ENCODE assay signal across 11 cellular contexts in the genomic region with DNA sequence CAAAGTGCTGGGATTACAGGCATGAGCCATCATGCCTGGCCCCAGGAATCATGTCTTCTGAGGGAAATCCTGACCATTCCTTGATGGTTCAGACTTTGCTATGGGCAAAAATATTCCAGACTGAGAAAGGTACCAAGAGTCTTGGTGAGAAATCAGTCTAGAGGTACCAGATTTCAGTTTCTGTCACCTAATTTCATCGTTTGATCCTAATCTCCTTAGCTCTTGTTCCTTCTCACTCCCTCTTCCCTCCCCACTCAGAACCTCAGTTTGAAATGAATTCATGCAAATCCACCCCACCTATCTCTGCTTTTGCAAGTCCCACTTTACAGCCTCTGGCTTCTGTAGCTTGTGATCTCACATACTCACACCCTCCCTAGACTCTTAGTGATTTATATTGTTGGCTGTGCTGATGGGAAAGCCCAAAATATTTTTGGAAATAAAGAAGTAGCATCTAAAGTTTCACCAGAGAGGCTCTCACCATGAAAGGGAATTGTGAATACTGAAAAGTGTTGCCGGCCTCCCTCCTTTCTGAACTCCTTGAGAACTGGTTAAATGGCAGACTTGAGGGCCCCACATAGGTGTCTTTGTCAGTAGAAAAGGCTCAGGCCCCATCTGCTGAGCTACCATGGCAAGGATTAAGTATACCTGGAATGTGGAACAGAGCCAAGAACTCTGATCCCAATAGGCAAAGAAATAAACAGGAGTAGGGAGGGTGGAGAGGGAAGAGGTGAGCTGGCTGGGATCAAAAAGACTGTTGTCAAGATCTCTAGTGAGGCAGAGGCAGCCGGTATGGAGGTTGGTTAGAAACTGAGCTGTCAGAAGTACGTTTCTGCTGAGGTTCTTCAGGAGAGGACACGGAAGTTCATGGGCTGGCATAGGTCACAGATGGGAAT.
A peak's percentile ranks its signal among the peaks of the same experiment; 100 is the strongest.
DNase-seq lines count a peak whose midpoint lies in the region; ATAC-seq, FAIRE-seq and TF ChIP-seq lines count a peak whose summit lies in the region.
"Had no signal": no experiment of that assay in that cellular context is flagged by ENCODE, and none has a peak within 500 bp of the region (broad histone marks: within the 10 kb centered on the region; RNA-seq: fewer than 3 reads in every experiment).

No MANE protein-coding gene starts in this region.

- H3K4me3 ChIP-seq in HepG2 (replicated peaks in 1 of 3; ENCODE audit: insufficient read depth in 1 of 3, low read depth in 2 of 3, low read length in 3 of 3) (no peak overlapping the region), right lobe of liver (no peak overlapping the region), PC-3 (ENCODE audit: low read length) (no peak overlapping the region), vagina (no peak overlapping the region)

- no peak overlapping the region for H2AFZ ChIP-seq in HepG2 (ENCODE audit: low read length)
- H2AFZ ChIP-seq in PC-3 (ENCODE audit: low read length), result no peak overlapping the region

- H3K9ac ChIP-seq in HepG2 (ENCODE audit: insufficient read depth, low read depth, low read length), result no peak overlapping the region
- H3K9ac ChIP-seq in PC-3 (ENCODE audit: low read length), result no peak overlapping the region

- TF ChIP-seq EP300 in HepG2 (IDR thresholded peaks at IDR 0.05; ENCODE audit: low read depth in 2 of 2, low read length in 2 of 2) (0 out of 4 replicates have a peak, but pooled peaks of 1 of the 2 experiments have one; percentile 14), HepG2 (CRISPR knock-in tag; IDR thresholded peaks at IDR 0.05; ENCODE audit: borderline replicate concordance) (no peak)

- H3K9me2 ChIP-seq in PC-3 (replicated peaks; ENCODE audit: low read length), result no peaks in the 10 kb centered on the region

- TF ChIP-seq CTCF in HepG2 (CRISPR knock-in tag; IDR thresholded peaks at IDR 0.05) (no peak), right lobe of liver (IDR thresholded peaks at IDR 0.05) (no peak), PC-3 (conservative IDR thresholded peaks at IDR 0.05; ENCODE audit: low read depth, low read length) (no peak), vagina (IDR thresholded peaks at IDR 0.05) (no peak)

- H3K27me3 ChIP-seq in HepG2 (ENCODE audit: control insufficient read depth in 1 of 2, insufficient read depth in 2 of 2, low read length in 2 of 2) (no peaks in the 10 kb centered on the region), right lobe of liver (no peaks in the 10 kb centered on the region), PC-3 (ENCODE audit: low read length) (no peaks in the 10 kb centered on the region), vagina (no peaks in the 10 kb centered on the region)

- peak; percentile 26 for FAIRE-seq in HepG2 (lab: Jason Lieb, UNC)

- POLR2A ChIA-PET in HepG2 (lab: Yijun Ruan, JAX), result interaction anchor here (1.6 kb wide), 1 partner anchor 15 kb away, joined by 5 read pairs; no protein-coding TSS in a partner anchor
- POLR2A ChIA-PET in PC-3 (lab: Charles Lee; ENCODE audit: unreplicated experiment), result no interaction called here

- H4K20me1 ChIP-seq in HepG2 (ENCODE audit: insufficient read depth, low read length) (no peaks in the 10 kb centered on the region), PC-3 (ENCODE audit: low read length) (no peaks in the 10 kb centered on the region)

- H3K27ac ChIP-seq in HepG2 (ENCODE audit: extremely low read length, insufficient read depth, low read length) (peak overlapping the region; percentile 48), right lobe of liver (no peak overlapping the region), PC-3 (ENCODE audit: low read length) (no peak overlapping the region), vagina (peak overlapping the region; percentile 70)

- in situ Hi-C loops in HepG2 (cut with HindIII; ENCODE audit: extremely low pct_ligation_motif_present, low pct_unique_long_range_greater_than_20kb), result no loop called here

- intact Hi-C loops in HepG2 (cut with micrococcal nuclease; ENCODE audit: unreplicated experiment), result no loop called here
- intact Hi-C loops in right lobe of liver (cut with DNase I), result no loop called here
- intact Hi-C loops in PC-3 (cut with micrococcal nuclease), result no loop called here
- intact Hi-C loops in left colon (cut with DNase I, micrococcal nuclease), result no loop called here
- intact Hi-C loops in vagina (cut with DNase I), result no loop called here

- WGBS in HepG2 (ENCODE audit: low lambda C conversion rate), result 61% methylated on average over 5 of the region's 5 CpGs
- WGBS in right lobe of liver (ENCODE audit: insufficient coverage, low coverage, low lambda C conversion rate, missing lambda C conversion rate), result 67% methylated on average over 5 of the region's 5 CpGs

- H3K9me3 ChIP-seq in HepG2 (ENCODE audit: low read length), result no peaks in the 10 kb centered on the region
- no peaks in the 10 kb centered on the region for H3K9me3 ChIP-seq in right lobe of liver
- H3K9me3 ChIP-seq in PC-3 (ENCODE audit: low read length), result no peaks in the 10 kb centered on the region
- no peaks in the 10 kb centered on the region for H3K9me3 ChIP-seq in vagina

- peak overlapping the region; percentile 42; the same call in 1 of the 2 replicates for H3K4me2 ChIP-seq in HepG2 (ENCODE audit: low read depth, low read length)
- H3K4me2 ChIP-seq in PC-3 (ENCODE audit: low read length), result no peak overlapping the region

- CTCF ChIA-PET in HepG2 (lab: Yijun Ruan, JAX; ENCODE audit: low intra/inter-chr PET ratio, low total read pairs), result no interaction called here
- CTCF ChIA-PET in PC-3 (lab: Charles Lee), result no interaction called here

- no peaks in the 10 kb centered on the region for H3F3A ChIP-seq in PC-3 (ENCODE audit: low read length, unreplicated experiment)

- H3K79me2 ChIP-seq in HepG2 (ENCODE audit: insufficient read depth, low read length), result no peaks in the 10 kb centered on the region
- no peaks in the 10 kb centered on the region for H3K79me2 ChIP-seq in PC-3 (ENCODE audit: low read length)

- TF ChIP-seq POLR2A in HepG2 (IDR thresholded peaks at IDR 0.05; ENCODE audit: insufficient read depth in 1 of 2, low read depth in 2 of 2, low read length in 2 of 2) (no peak), right lobe of liver (IDR thresholded peaks at IDR 0.05) (no peak), vagina (IDR thresholded peaks at IDR 0.05) (no peak)

- TF ChIP-seq RAD21 in HepG2 (CRISPR knock-in tag; IDR thresholded peaks at IDR 0.05), result no peak

- peaks cover 64% of the 10 kb centered on the region for H3K4me1 ChIP-seq in HepG2 (ENCODE audit: insufficient read depth, low read length)
- H3K4me1 ChIP-seq in right lobe of liver, result no peaks in the 10 kb centered on the region
- H3K4me1 ChIP-seq in PC-3 (ENCODE audit: insufficient read depth, low read length), result no peaks in the 10 kb centered on the region
- H3K4me1 ChIP-seq in vagina, result peaks cover 30% of the 10 kb centered on the region

- BruUV-seq in HepG2 (replicated peaks; lab: Mats Ljungman, UMichigan) (no TSS peak), PC-3 (replicated peaks; lab: Mats Ljungman, UMichigan) (no TSS peak)

- peak; percentile 82 for ATAC-seq in HepG2
- ATAC-seq in right lobe of liver, result no peak
- no peak for ATAC-seq in PC-3
- peak; percentile 79 for ATAC-seq in left colon

- H3K36me3 ChIP-seq in HepG2 (replicated peaks in 1 of 2; ENCODE audit: control insufficient read depth in 1 of 2, insufficient read depth in 2 of 2, low read length in 2 of 2), result peaks cover 1 to 4% of the 10 kb centered on the region in 2 experiments; a peak in 2 of 5 replicates
- H3K36me3 ChIP-seq in right lobe of liver, result no peaks in the 10 kb centered on the region
- no peaks in the 10 kb centered on the region for H3K36me3 ChIP-seq in PC-3 (ENCODE audit: low read depth, low read length)
- H3K36me3 ChIP-seq in vagina, result no peaks in the 10 kb centered on the region

- peak; percentile 74 for DNase-seq in HepG2 (ENCODE audit: low spot score)
- DNase-seq in right lobe of liver, result no peak
- peak; percentile 41 for DNase-seq in PC-3
- no peak for DNase-seq in left colon
- DNase-seq in vagina (ENCODE audit: extremely low spot score in 2 of 2), result no peak
- DNase-seq in activated gamma-delta T cell treated with Interleukin-2 at 50 U/mL for 16 hours, result no peak
- no peak for DNase-seq in HK-2 (ENCODE audit: unreplicated experiment)
- DNase-seq in activated CD4-positive, CD25-positive, alpha-beta regulatory T cell (lab: John Stamatoyannopoulos, UW), result no peak
- DNase-seq: effector CD4-positive, alpha-beta T cell; NK-92 treated with Interleukin-12 subunit alpha and Interleukin-12 subunit beta, amount 100 ng/mL, for 24 hours; posterior cingulate gyrus had no signal

TF ChIP-seq in HepG2, 621 proteins besides CTCF, POLR2A, EP300 and RAD21 (continues in another document):
- TF ChIP-seq TOPORS (CRISPR knock-in tag; IDR thresholded peaks at IDR 0.05) (no peak), NCOA2 (CRISPR knock-in tag; IDR thresholded peaks at IDR 0.05) (0 out of 2 replicates have a peak, but pooled peaks have one; percentile 20), MAF1 (CRISPR knock-in tag; IDR thresholded peaks at IDR 0.05; ENCODE audit: borderline replicate concordance) (no peak), ZNF792 (CRISPR knock-in tag; IDR thresholded peaks at IDR 0.05) (no peak), ZNF562 (CRISPR knock-in tag; IDR thresholded peaks at IDR 0.05; ENCODE audit: borderline replicate concordance) (no peak), ZMYM4 (CRISPR knock-in tag; IDR thresholded peaks at IDR 0.05) (0 out of 2 replicates have a peak, but pooled peaks have one; percentile 32), RXRB (CRISPR knock-in tag; IDR thresholded peaks at IDR 0.05; ENCODE audit: borderline replicate concordance) (0 out of 2 replicates have a peak, but pooled peaks have one; percentile 12)
- TF ChIP-seq, protein P1, sequence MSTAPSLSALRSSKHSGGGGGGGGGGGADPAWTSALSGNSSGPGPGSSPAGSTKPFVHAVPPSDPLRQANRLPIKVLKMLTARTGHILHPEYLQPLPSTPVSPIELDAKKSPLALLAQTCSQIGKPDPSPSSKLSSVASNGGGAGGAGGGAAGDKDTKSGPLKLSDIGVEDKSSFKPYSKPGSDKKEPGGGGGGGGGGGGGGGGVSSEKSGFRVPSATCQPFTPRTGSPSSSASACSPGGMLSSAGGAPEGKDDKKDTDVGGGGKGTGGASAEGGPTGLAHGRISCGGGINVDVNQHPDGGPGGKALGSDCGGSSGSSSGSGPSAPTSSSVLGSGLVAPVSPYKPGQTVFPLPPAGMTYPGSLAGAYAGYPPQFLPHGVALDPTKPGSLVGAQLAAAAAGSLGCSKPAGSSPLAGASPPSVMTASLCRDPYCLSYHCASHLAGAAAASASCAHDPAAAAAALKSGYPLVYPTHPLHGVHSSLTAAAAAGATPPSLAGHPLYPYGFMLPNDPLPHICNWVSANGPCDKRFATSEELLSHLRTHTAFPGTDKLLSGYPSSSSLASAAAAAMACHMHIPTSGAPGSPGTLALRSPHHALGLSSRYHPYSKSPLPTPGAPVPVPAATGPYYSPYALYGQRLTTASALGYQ (CRISPR knock-in tag; IDR thresholded peaks at IDR 0.05), result no peak

Comparison
In these comparisons a context has a peak if more than half of its experiments do, and no peak if none do; other contexts are left out.
1. ATAC-seq: peak in HepG2 (single experiment) and left colon (single experiment); none in right lobe of liver (0 of 4) and PC-3 (single experiment).
2. DNase-seq: peak in HepG2 (single experiment) and PC-3 (single experiment); none in right lobe of liver (0 of 3), left colon (0 of 2), vagina (0 of 2), activated gamma-delta T cell treated with Interleukin-2 at 50 U/mL for 16 hours (single experiment), HK-2 (single experiment) and activated CD4-positive, CD25-positive, alpha-beta regulatory T cell (0 of 4).
3. H3K27ac ChIP-seq: peak in HepG2 (single experiment) and vagina (single experiment); none in right lobe of liver (0 of 3) and PC-3 (single experiment).